8 cellular contexts compared by ENCODE assay signal in the genomic region with DNA sequence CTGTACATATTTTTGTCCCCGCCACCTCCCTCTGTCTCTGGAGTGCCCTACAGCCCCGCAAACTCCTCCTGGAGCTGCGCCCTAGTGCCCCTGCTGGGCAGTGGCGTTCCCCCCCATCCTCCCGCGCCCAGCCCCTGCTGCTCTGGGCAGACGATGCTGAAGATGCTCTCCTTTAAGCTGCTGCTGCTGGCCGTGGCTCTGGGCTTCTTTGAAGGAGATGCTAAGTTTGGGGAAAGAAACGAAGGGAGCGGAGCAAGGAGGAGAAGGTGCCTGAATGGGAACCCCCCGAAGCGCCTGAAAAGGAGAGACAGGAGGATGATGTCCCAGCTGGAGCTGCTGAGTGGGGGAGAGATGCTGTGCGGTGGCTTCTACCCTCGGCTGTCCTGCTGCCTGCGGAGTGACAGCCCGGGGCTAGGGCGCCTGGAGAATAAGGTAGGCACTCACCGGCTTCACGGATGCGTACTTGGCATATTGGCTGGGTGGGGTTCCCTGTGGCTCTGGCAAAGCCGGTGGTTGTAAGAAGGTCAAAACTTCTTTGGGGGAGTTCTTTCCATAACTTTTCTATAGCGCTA. TPM values are rescaled to one million over a fixed set of nuclear protein-coding genes. Genes with fewer than 3 reads are reported as not detected.
DNase-seq lines count a peak whose midpoint lies in the region; ATAC-seq, FAIRE-seq and TF ChIP-seq lines count a peak whose summit lies in the region.

No MANE protein-coding gene starts in this region.

- H3K4me2 ChIP-seq in BLaER1, result peak overlapping the region; percentile 94

- peak overlapping the region; percentile 80 for H3K4me3 Mint-ChIP-seq in activated B cell treated with CpG ODN at 0.5 μM for 24 hours
- H3K4me3 Mint-ChIP-seq in progenitor cell of endocrine pancreas (ENCODE audit: low read depth), result peak overlapping the region; percentile 76

- no peak overlapping the region for H3K27ac Mint-ChIP-seq in activated B cell treated with CpG ODN at 0.5 μM for 24 hours
- peak overlapping the region; percentile 71 for H3K27ac Mint-ChIP-seq in progenitor cell of endocrine pancreas

- no peak overlapping the region for H3K9ac ChIP-seq in BLaER1

- FAIRE-seq in D721Med (lab: Jason Lieb, UNC), result no peak

- no peak for TF ChIP-seq CTCF in activated B cell treated with CpG ODN at 0.5 μM for 24 hours (IDR thresholded peaks at IDR 0.05)
- peak; percentile 37 for TF ChIP-seq CTCF in progenitor cell of endocrine pancreas (IDR thresholded peaks at IDR 0.05; ENCODE audit: unreplicated experiment)
- TF ChIP-seq CTCF in D721Med (IDR thresholded peaks at IDR 0.05; ENCODE audit: insufficient read depth, missing control alignments), result no peak

- POLR2A ChIA-PET in activated B cell treated with CpG ODN at 0.5 μM for 24 hours (lab: Charles Lee), result no interaction called here

- CTCF ChIA-PET in activated B cell treated with CpG ODN at 0.5 μM for 24 hours (lab: Charles Lee), result no interaction called here

- H4K20me1 ChIP-seq in BLaER1, result no peaks in the 10 kb centered on the region

- no peak overlapping the region for H3K27ac ChIP-seq in BLaER1

- peak overlapping the region; percentile 77 for H3K4me3 ChIP-seq in BLaER1

- H3K9me3 ChIP-seq in BLaER1, result no peaks in the 10 kb centered on the region

- ATAC-seq in GM21390 (IDR thresholded peaks at IDR 0.05; ENCODE audit: unreplicated experiment) (peak; percentile 35), activated B cell treated with CpG ODN at 0.5 μM for 24 hours (ENCODE audit: low read depth) (no peak), GM21825 (IDR thresholded peaks at IDR 0.05; ENCODE audit: unreplicated experiment) (no peak)

- no peaks in the 10 kb centered on the region for H3K9me3 Mint-ChIP-seq in activated B cell treated with CpG ODN at 0.5 μM for 24 hours
- no peaks in the 10 kb centered on the region for H3K9me3 Mint-ChIP-seq in progenitor cell of endocrine pancreas (ENCODE audit: low read depth)

- H3K36me3 ChIP-seq in BLaER1, result no peaks in the 10 kb centered on the region

- no peaks in the 10 kb centered on the region for H3K36me3 Mint-ChIP-seq in activated B cell treated with CpG ODN at 0.5 μM for 24 hours (ENCODE audit: low read depth)
- no peaks in the 10 kb centered on the region for H3K36me3 Mint-ChIP-seq in progenitor cell of endocrine pancreas (ENCODE audit: insufficient read depth)

- H3K27me3 Mint-ChIP-seq in activated B cell treated with CpG ODN at 0.5 μM for 24 hours, result peaks cover 32% of the 10 kb centered on the region
- H3K27me3 Mint-ChIP-seq in progenitor cell of endocrine pancreas, result peaks cover 41% of the 10 kb centered on the region

- H3K4me1 ChIP-seq in BLaER1, result peaks cover 28% of the 10 kb centered on the region

- no peak for DNase-seq in activated B cell treated with CpG ODN at 0.5 μM for 24 hours
- DNase-seq in head of caudate nucleus, result peak; percentile 17 to 86 (median 59)
- no peak for DNase-seq in progenitor cell of endocrine pancreas (ENCODE audit: low spot score, unreplicated experiment)
- no peak for DNase-seq in NCI-H774 (lab: John Stamatoyannopoulos, UW)
- DNase-seq in D721Med (ENCODE audit: insufficient read length, low spot score), result no peak

- H3K27me3 ChIP-seq in BLaER1, result peaks cover 30% of the 10 kb centered on the region

- intact Hi-C loops in activated B cell treated with CpG ODN at 0.5 μM for 24 hours (cut with micrococcal nuclease) (loop anchor here (1.0 kb wide), 1 partner anchor 288 kb away; no protein-coding TSS in a partner anchor), head of caudate nucleus (cut with DNase I) (no loop called here)

- H3K4me1 Mint-ChIP-seq in activated B cell treated with CpG ODN at 0.5 μM for 24 hours (peaks cover 29% of the 10 kb centered on the region), progenitor cell of endocrine pancreas (ENCODE audit: low read depth) (peaks cover 30% of the 10 kb centered on the region)

RNA-seq across cellular contexts. Expression of a gene that starts 0.7 kb away (rescaled TPM):
- total RNA-seq in activated B cell treated with CpG ODN at 0.5 μM for 24 hours (not detected in 2 replicates), progenitor cell of endocrine pancreas (0.22 and 0.44 TPM in 2 replicates)

Comparison
In these comparisons a context has a peak if more than half of its experiments do, and no peak if none do; other contexts are left out.
1. DNase-seq: peak in head of caudate nucleus (42 of 42); none in activated B cell treated with CpG ODN at 0.5 μM for 24 hours (single experiment), progenitor cell of endocrine pancreas (single experiment), NCI-H774 (single experiment) and D721Med (single experiment).